8 cellular contexts compared by ENCODE assay signal in the genomic region with DNA sequence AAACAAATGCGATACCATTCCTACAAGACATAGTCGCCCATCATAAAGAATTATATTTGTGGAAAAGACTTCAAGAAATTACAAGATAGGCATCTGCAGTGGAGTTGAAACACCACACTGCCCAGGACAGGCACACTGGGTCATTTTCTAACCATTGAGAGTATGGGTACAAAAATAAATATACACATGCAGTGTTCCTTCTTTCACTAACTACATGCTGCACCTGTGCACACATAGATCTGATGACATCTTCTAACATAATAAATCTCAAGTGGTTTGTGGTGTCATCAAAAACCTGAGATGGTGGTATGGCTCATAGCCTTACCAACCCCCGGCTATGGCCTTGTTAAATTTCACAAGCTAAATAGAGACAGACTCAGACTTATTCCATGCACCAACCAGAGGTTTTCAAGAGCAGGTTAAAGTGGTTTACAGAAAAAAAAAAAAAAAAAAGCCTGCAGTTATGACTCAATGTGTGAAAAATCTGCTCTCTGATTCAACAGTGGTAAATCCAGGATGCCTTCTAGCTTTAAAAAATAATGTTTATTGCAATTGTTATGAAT. TPM values are rescaled to one million over a fixed set of nuclear protein-coding genes. Genes with fewer than 3 reads are reported as not detected.
DNase-seq lines count a peak whose midpoint lies in the region; ATAC-seq and FAIRE-seq lines count a peak whose summit lies in the region.

No MANE protein-coding gene starts in this region.

- H3K4me1 Mint-ChIP-seq in activated T-helper 2 cell treated with anti-CD3 and anti-CD28 coated beads, Interferon-gamma antibody, Interleukin-2, Interleukin-4, amounts not matched to agents 10 μg/mL and 5 μg/mL and 100 μg/mL, durations not matched to agents 14 hours and 24 hours and 36 hours (ENCODE audit: low read depth): peaks cover 13% of the 10 kb centered on the region

- no peak overlapping the region for H3K27ac Mint-ChIP-seq in activated T-helper 2 cell treated with anti-CD3 and anti-CD28 coated beads, Interferon-gamma antibody, Interleukin-2, Interleukin-4, amounts not matched to agents 10 μg/mL and 5 μg/mL and 100 μg/mL, durations not matched to agents 14 hours and 24 hours and 36 hours

- DNase-seq in GM03348 (ENCODE audit: low spot score) (peak; percentile 46), NCI-H774 (lab: John Stamatoyannopoulos, UW) (peak; percentile 99), glomerular visceral epithelial cell (ENCODE audit: extremely low spot score) (peak; percentile 89), SIG-M5 (lab: John Stamatoyannopoulos, UW) (no peak), HTR-8/SVneo (ENCODE audit: insufficient read length, low spot score) (no peak), mucosa of gallbladder (ENCODE audit: low spot score) (no peak)
- no peak for DNase-seq in activated T-helper 2 cell treated with anti-CD3 and anti-CD28 coated beads, Interferon-gamma antibody, Interleukin-2, Interleukin-4, amounts not matched to agents 10 μg/mL and 5 μg/mL and 100 μg/mL, durations not matched to agents 14 hours and 24 hours and 36 hours (ENCODE audit: low spot score)

- intact Hi-C loops in activated T-helper 2 cell treated with anti-CD3 and anti-CD28 coated beads, Interferon-gamma antibody, Interleukin-2, Interleukin-4, amounts not matched to agents 10 μg/mL and 5 μg/mL and 100 μg/mL, durations not matched to agents 14 hours and 24 hours and 36 hours (cut with micrococcal nuclease): loop anchor here (10.0 kb wide), 1 partner anchor 1228 kb away; a partner anchor contains a TSS

- H3K27me3 Mint-ChIP-seq in activated T-helper 2 cell treated with anti-CD3 and anti-CD28 coated beads, Interferon-gamma antibody, Interleukin-2, Interleukin-4, amounts not matched to agents 10 μg/mL and 5 μg/mL and 100 μg/mL, durations not matched to agents 14 hours and 24 hours and 36 hours (ENCODE audit: low read depth): peaks cover 52% of the 10 kb centered on the region

- FAIRE-seq in HTR-8/SVneo (lab: Jason Lieb, UNC): no peak

- H3K4me3 Mint-ChIP-seq in activated T-helper 2 cell treated with anti-CD3 and anti-CD28 coated beads, Interferon-gamma antibody, Interleukin-2, Interleukin-4, amounts not matched to agents 10 μg/mL and 5 μg/mL and 100 μg/mL, durations not matched to agents 14 hours and 24 hours and 36 hours (ENCODE audit: low read depth): no peak overlapping the region

- peak; percentile 49 for ATAC-seq in HG03469 (IDR thresholded peaks at IDR 0.05; ENCODE audit: unreplicated experiment)

- H3K36me3 Mint-ChIP-seq in activated T-helper 2 cell treated with anti-CD3 and anti-CD28 coated beads, Interferon-gamma antibody, Interleukin-2, Interleukin-4, amounts not matched to agents 10 μg/mL and 5 μg/mL and 100 μg/mL, durations not matched to agents 14 hours and 24 hours and 36 hours (ENCODE audit: low read depth): peaks cover 3% of the 10 kb centered on the region

- no peaks in the 10 kb centered on the region for H3K9me3 Mint-ChIP-seq in activated T-helper 2 cell treated with anti-CD3 and anti-CD28 coated beads, Interferon-gamma antibody, Interleukin-2, Interleukin-4, amounts not matched to agents 10 μg/mL and 5 μg/mL and 100 μg/mL, durations not matched to agents 14 hours and 24 hours and 36 hours

RNA-seq across cellular contexts. Expression of a gene that starts 12.4 kb away (rescaled TPM):
- 116 TPM for total RNA-seq in mucosa of gallbladder
- total RNA-seq in activated T-helper 2 cell treated with anti-CD3 and anti-CD28 coated beads, Interferon-gamma antibody, Interleukin-2, Interleukin-4, amounts not matched to agents 10 μg/mL and 5 μg/mL and 100 μg/mL, durations not matched to agents 14 hours and 24 hours and 36 hours: 0.02 TPM in 1 of 2 replicates, not detected in the other

Comparison
In these comparisons a context has a peak if more than half of its experiments do, and no peak if none do; other contexts are left out.
1. DNase-seq: peak in GM03348 (single experiment), NCI-H774 (single experiment) and glomerular visceral epithelial cell (single experiment); none in SIG-M5 (single experiment), HTR-8/SVneo (single experiment), mucosa of gallbladder (single experiment) and activated T-helper 2 cell treated with anti-CD3 and anti-CD28 coated beads, Interferon-gamma antibody, Interleukin-2, Interleukin-4, amounts not matched to agents 10 μg/mL and 5 μg/mL and 100 μg/mL, durations not matched to agents 14 hours and 24 hours and 36 hours (single experiment).
2. RNA of a gene that starts 12.4 kb away (total RNA-seq): 116 TPM in mucosa of gallbladder (single experiment); 0.02 TPM in activated T-helper 2 cell treated with anti-CD3 and anti-CD28 coated beads, Interferon-gamma antibody, Interleukin-2, Interleukin-4, amounts not matched to agents 10 μg/mL and 5 μg/mL and 100 μg/mL, durations not matched to agents 14 hours and 24 hours and 36 hours; every median in the first group is over 100 times any median in the second.